ENCODE assay signal across 1 cellular context in the genomic region with DNA sequence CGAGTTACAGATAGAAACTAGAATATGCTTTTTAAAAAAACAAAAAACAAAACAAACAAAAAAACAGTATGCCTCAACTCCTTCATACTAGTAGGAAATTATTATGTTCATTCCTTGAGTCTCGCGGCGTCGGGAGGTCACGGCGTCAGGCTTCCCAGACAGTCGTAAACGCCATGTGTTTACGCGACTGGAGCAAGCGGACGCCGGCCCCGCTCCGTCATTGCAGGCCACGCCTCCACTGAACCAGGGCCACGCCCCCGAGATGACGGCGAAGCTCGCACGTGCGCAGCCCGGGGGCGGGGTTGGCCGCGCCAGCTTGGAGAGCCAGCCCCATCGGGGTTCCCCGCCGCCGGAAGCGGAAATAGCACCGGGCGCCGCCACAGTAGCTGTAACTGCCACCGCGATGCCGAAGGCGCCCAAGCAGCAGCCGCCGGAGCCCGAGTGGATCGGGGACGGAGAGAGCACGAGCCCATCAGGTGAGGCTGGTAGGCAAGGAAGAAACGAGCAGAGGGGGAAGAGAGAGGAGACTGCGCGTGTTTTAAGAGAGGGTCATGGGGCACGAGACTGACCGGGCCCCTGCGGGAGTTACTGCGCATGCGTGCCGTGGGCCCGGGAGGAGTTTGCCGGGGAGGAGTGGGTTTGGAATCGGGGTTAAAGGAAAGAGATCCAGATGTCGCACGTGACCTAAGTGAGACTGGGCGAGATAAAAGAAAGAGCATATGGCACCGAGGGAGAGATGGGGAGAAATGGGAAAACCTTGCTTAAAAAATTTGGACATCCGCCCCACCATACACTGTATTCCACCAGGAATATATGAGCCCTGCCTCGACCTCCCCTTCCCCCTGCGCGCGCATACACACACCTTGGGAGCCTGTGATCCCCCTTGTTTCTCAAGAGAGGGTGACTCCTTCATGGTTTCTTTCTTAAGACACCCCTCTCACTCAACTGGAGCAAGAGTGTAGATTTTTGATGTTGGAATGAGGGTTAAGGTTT.
TF ChIP-seq lines count a peak whose summit lies in the region.

Gene ABCF1 (plus strand): TSS at position 358 of the 993 bp plus-strand sequence. CDS start 46 bp downstream, at position 404.

TF ChIP-seq in HepG2, 621 proteins besides CTCF, POLR2A, EP300 and RAD21 (continued from another document and continues in another):
- peak; percentile 96 for TF ChIP-seq NR2C2 (CRISPR knock-in tag; IDR thresholded peaks at IDR 0.05; ENCODE audit: borderline replicate concordance)
- TF ChIP-seq ZSCAN20 (CRISPR knock-in tag; IDR thresholded peaks at IDR 0.05; ENCODE audit: borderline replicate concordance): peak; percentile 71
- peak; percentile 84 for TF ChIP-seq ESRRA (CRISPR knock-in tag; IDR thresholded peaks at IDR 0.05; ENCODE audit: low read depth)
- TF ChIP-seq FOSL2 (CRISPR knock-in tag; IDR thresholded peaks at IDR 0.05): peak; percentile 57
- TF ChIP-seq ZHX2 (IDR thresholded peaks at IDR 0.05; ENCODE audit: low read depth): peak; percentile 79
- no peak; the same call in 1 of the 2 replicates for TF ChIP-seq ZHX2 (CRISPR knock-in tag; IDR thresholded peaks at IDR 0.05; ENCODE audit: borderline replicate concordance)
- TF ChIP-seq HOXA3 (CRISPR knock-in tag; IDR thresholded peaks at IDR 0.05): peak; percentile 92
- peak; percentile 91; the same call in 1 of the 2 replicates for TF ChIP-seq ZNF878 (CRISPR knock-in tag; IDR thresholded peaks at IDR 0.05)
- TF ChIP-seq GRHL1 (CRISPR knock-in tag; conservative IDR thresholded peaks at IDR 0.05): no peak
- TF ChIP-seq MEF2D (CRISPR knock-in tag; IDR thresholded peaks at IDR 0.05): peak; percentile 94
- 0 out of 2 replicates have a peak, but pooled peaks have one; percentile 38 for TF ChIP-seq DNMT3B (CRISPR knock-in tag; conservative IDR thresholded peaks at IDR 0.05)
- peak; percentile 96 for TF ChIP-seq ZNF124 (CRISPR knock-in tag; IDR thresholded peaks at IDR 0.05)
- peak; percentile 99 for TF ChIP-seq KAT8 (CRISPR knock-in tag; IDR thresholded peaks at IDR 0.05)
- TF ChIP-seq SMAD9 (CRISPR knock-in tag; IDR thresholded peaks at IDR 0.05): peak; percentile 79; the same call in 1 of the 2 replicates
- TF ChIP-seq SMARCE1 (IDR thresholded peaks at IDR 0.05; ENCODE audit: borderline replicate concordance): no peak
- no peak for TF ChIP-seq ZNF484 (CRISPR knock-in tag; IDR thresholded peaks at IDR 0.05; ENCODE audit: borderline replicate concordance, low read depth)
- peak; percentile 100 for TF ChIP-seq ZNF687 (CRISPR knock-in tag; IDR thresholded peaks at IDR 0.05)
- peak; percentile 90 for TF ChIP-seq SALL2 (CRISPR knock-in tag; IDR thresholded peaks at IDR 0.05)
- TF ChIP-seq, protein P1, sequence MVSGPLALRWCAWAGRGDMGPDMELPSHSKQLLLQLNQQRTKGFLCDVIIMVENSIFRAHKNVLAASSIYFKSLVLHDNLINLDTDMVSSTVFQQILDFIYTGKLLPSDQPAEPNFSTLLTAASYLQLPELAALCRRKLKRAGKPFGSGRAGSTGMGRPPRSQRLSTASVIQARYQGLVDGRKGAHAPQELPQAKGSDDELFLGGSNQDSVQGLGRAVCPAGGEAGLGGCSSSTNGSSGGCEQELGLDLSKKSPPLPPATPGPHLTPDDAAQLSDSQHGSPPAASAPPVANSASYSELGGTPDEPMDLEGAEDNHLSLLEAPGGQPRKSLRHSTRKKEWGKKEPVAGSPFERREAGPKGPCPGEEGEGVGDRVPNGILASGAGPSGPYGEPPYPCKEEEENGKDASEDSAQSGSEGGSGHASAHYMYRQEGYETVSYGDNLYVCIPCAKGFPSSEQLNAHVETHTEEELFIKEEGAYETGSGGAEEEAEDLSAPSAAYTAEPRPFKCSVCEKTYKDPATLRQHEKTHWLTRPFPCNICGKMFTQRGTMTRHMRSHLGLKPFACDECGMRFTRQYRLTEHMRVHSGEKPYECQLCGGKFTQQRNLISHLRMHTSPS (CRISPR knock-in tag; IDR thresholded peaks at IDR 0.05; ENCODE audit: low read depth): peak; percentile 74; the same call in 1 of the 2 replicates
- no peak; the same call in 1 of the 2 replicates for TF ChIP-seq ZNF12 (CRISPR knock-in tag; IDR thresholded peaks at IDR 0.05)
- peak; percentile 48; the same call in 1 of the 2 replicates for TF ChIP-seq RFX5 (IDR thresholded peaks at IDR 0.05; ENCODE audit: low read depth, low read length)
- TF ChIP-seq ZBTB46 (CRISPR knock-in tag; IDR thresholded peaks at IDR 0.05; ENCODE audit: borderline replicate concordance): peak; percentile 76; the same call in 1 of the 2 replicates
- 0 out of 2 replicates have a peak, but pooled peaks have one; percentile 23 for TF ChIP-seq FOXM1 (CRISPR knock-in tag; IDR thresholded peaks at IDR 0.05)
- peak; percentile 87 for TF ChIP-seq ZNF670 (CRISPR knock-in tag; IDR thresholded peaks at IDR 0.05; ENCODE audit: borderline replicate concordance)
- TF ChIP-seq ETV6 (CRISPR knock-in tag; conservative IDR thresholded peaks at IDR 0.05): peak; percentile 96
- no peak for TF ChIP-seq SETDB1 (CRISPR knock-in tag; IDR thresholded peaks at IDR 0.05; ENCODE audit: borderline replicate concordance)
- TF ChIP-seq, protein P2, sequence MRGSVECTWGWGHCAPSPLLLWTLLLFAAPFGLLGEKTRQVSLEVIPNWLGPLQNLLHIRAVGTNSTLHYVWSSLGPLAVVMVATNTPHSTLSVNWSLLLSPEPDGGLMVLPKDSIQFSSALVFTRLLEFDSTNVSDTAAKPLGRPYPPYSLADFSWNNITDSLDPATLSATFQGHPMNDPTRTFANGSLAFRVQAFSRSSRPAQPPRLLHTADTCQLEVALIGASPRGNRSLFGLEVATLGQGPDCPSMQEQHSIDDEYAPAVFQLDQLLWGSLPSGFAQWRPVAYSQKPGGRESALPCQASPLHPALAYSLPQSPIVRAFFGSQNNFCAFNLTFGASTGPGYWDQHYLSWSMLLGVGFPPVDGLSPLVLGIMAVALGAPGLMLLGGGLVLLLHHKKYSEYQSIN (CRISPR knock-in tag; IDR thresholded peaks at IDR 0.05; ENCODE audit: borderline replicate concordance): no peak; the same call in 1 of the 2 replicates
- peak; percentile 96; the same call in 1 of the 2 replicates for TF ChIP-seq EEA1 (CRISPR knock-in tag; IDR thresholded peaks at IDR 0.05; ENCODE audit: borderline replicate concordance)
- TF ChIP-seq ISX (CRISPR knock-in tag; conservative IDR thresholded peaks at IDR 0.05): peak; percentile 79
- TF ChIP-seq ZNF550 (CRISPR knock-in tag; IDR thresholded peaks at IDR 0.05; ENCODE audit: borderline replicate concordance): peak; percentile 90; the same call in 1 of the 2 replicates
- TF ChIP-seq, protein P3, sequence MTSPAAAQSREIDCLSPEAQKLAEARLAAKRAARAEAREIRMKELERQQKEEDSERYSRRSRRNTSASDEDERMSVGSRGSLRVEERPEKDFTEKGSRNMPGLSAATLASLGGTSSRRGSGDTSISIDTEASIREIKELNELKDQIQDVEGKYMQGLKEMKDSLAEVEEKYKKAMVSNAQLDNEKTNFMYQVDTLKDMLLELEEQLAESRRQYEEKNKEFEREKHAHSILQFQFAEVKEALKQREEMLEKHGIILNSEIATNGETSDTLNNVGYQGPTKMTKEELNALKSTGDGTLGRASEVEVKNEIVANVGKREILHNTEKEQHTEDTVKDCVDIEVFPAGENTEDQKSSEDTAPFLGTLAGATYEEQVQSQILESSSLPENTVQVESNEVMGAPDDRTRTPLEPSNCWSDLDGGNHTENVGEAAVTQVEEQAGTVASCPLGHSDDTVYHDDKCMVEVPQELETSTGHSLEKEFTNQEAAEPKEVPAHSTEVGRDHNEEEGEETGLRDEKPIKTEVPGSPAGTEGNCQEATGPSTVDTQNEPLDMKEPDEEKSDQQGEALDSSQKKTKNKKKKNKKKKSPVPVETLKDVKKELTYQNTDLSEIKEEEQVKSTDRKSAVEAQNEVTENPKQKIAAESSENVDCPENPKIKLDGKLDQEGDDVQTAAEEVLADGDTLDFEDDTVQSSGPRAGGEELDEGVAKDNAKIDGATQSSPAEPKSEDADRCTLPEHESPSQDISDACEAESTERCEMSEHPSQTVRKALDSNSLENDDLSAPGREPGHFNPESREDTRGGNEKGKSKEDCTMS (CRISPR knock-in tag; conservative IDR thresholded peaks at IDR 0.05): no peak
- TF ChIP-seq MTF1 (CRISPR knock-in tag; IDR thresholded peaks at IDR 0.05): no peak; the same call in 1 of the 2 replicates
- TF ChIP-seq ZNF777 (CRISPR knock-in tag; IDR thresholded peaks at IDR 0.05): peak; percentile 64; the same call in 1 of the 2 replicates
